Comparison of ENCODE assay signal across 25 cellular contexts in the genomic region with DNA sequence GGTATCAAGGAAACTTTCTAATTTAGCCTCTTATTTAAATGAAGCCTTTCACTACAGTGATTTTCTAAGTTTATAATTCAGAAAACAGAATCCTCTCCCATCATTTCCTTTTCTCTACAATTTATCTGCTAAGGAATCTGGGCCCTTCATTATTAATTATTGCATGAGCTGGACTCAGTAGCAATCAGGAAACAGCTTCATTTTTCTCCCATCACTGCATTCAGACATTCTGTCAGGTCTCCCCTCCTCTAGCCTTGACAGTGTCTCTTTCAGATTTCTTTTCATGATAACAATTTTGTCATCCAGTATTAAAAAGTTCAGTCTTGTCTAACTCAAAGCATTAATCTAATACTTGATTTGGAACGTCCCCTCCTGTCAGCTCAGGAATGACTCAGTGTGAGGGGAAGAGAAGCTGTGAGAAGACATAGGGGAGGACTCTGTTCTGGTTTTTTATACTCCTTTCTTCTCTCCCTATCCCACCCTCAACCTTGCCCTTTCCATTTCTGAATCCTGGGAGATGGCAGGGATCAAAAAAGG. TPM values are rescaled to one million over a fixed set of nuclear protein-coding genes. Genes with fewer than 3 reads are reported as not detected.
"Had no signal": no experiment of that assay in that cellular context is flagged by ENCODE, and none has a peak within 500 bp of the region (broad histone marks: within the 10 kb centered on the region; RNA-seq: fewer than 3 reads in every experiment).

No MANE protein-coding gene starts in this region.

- H3K9ac ChIP-seq: parathyroid adenoma had no signal

- H2AFZ ChIP-seq: parathyroid adenoma had no signal

- H3K79me2 ChIP-seq: parathyroid adenoma had no signal

- H3K27ac ChIP-seq: body of pancreas, esophagus muscularis mucosa, gastroesophageal sphincter, heart left ventricle, parathyroid adenoma, testis, vagina had no signal

- H3K4me3 ChIP-seq: body of pancreas, esophagus muscularis mucosa, gastroesophageal sphincter, heart left ventricle, testis, vagina had no signal

- H3K36me3 ChIP-seq: esophagus muscularis mucosa, gastroesophageal sphincter, heart left ventricle, vagina had no signal

- DNase-seq: activated CD4-positive, alpha-beta memory T cell treated with anti-CD3 and anti-CD28 coated beads, Interleukin-2, amount 10 ng/mL, durations not matched to agents 7 days and 5 days; activated CD4-positive, alpha-beta T cell treated with anti-CD3 and anti-CD28 coated beads, Interleukin-2, amount 10 ng/mL, durations not matched to agents 24 days and 14 days; activated effector memory CD4-positive, alpha-beta T cell treated with Interleukin-2 at 50 U/mL for 16 hours; activated naive CD4-positive, alpha-beta T cell treated with anti-CD3 and anti-CD28 coated beads for 36 hours; activated naive CD8-positive, alpha-beta T cell treated with anti-CD3 and anti-CD28 coated beads, Interleukin-2, amount 10 ng/mL, durations not matched to agents 7 days and 5 days; activated T-cell treated with anti-CD3 and anti-CD28 coated beads, Interleukin-2, amount 50 U/mL, for 72 hours; body of pancreas; effector CD8-positive, alpha-beta T cell; heart left ventricle; mesendoderm; naive B cell; nucleus accumbens; small intestine; stimulated activated CD4-positive, alpha-beta T cell treated with anti-CD3 and anti-CD28 coated beads, Interleukin-2, amount 100 ng/mL, for 24 hours; stimulated activated naive B cell treated with anti-CD40 and anti-IgM and Interleukin-4, amounts not matched to agents 10 μg/mL and 1 μg/mL and 100 μg/mL, for 72 hours; testis; trophoblast cell had no signal

- H3K4me1 ChIP-seq: esophagus muscularis mucosa, gastroesophageal sphincter, heart left ventricle, parathyroid adenoma, testis, vagina had no signal

- FAIRE-seq: islet of Langerhans, small intestine had no signal

- H3K27me3 ChIP-seq: body of pancreas, esophagus muscularis mucosa, gastroesophageal sphincter, heart left ventricle, testis, vagina had no signal

- H3K9me3 ChIP-seq: body of pancreas, esophagus muscularis mucosa, gastroesophageal sphincter, heart left ventricle, testis, vagina had no signal

- ATAC-seq: activated CD4-positive, CD25-positive, alpha-beta regulatory T cell treated with anti-CD3 and anti-CD28 coated beads, Interleukin-2, amount 50 U/mL, for 24 hours; activated T-cell treated with anti-CD3 and anti-CD28 coated beads, Interleukin-2, amount 50 U/mL, for 72 hours; body of pancreas; gastroesophageal sphincter; heart left ventricle; sciatic nerve; stimulated activated naive B cell treated with anti-CD40 and anti-IgM and Interleukin-4, amounts not matched to agents 10 μg/mL and 1 μg/mL and 100 μg/mL, for 72 hours had no signal

RNA-seq across cellular contexts. Expression of a gene that starts 28.1 kb away (rescaled TPM):
- total RNA-seq: activated CD4-positive, alpha-beta T cell treated with anti-CD3 and anti-CD28 coated beads, Interleukin-2, amount 10 ng/mL, durations not matched to agents 24 days and 14 days; T-helper 2 cell treated with Interferon-gamma antibody and Interleukin-4, amounts not matched to agents 100 ng/mL and 5 ng/mL, for 36 hours had no signal
